Comparison of ENCODE assay signal across 1 cellular context in genomic region chr15:38072007-38072506, GRCh38.
A peak's percentile ranks its signal among the peaks of the same experiment; 100 is the strongest.
TF ChIP-seq lines count a peak whose summit lies in the region.

No MANE protein-coding gene starts in this region.

TF ChIP-seq in GM12878, 131 proteins besides CTCF, POLR2A, EP300 and RAD21 (continued from another document):
- no peak for TF ChIP-seq ZNF687 (IDR thresholded peaks at IDR 0.05)
- TF ChIP-seq NBN (IDR thresholded peaks at IDR 0.05): 0 out of 2 replicates have a peak, but pooled peaks have one; percentile 61
- TF ChIP-seq ZBTB40 (IDR thresholded peaks at IDR 0.05; ENCODE audit: borderline replicate concordance): no peak
- TF ChIP-seq, protein P1, sequence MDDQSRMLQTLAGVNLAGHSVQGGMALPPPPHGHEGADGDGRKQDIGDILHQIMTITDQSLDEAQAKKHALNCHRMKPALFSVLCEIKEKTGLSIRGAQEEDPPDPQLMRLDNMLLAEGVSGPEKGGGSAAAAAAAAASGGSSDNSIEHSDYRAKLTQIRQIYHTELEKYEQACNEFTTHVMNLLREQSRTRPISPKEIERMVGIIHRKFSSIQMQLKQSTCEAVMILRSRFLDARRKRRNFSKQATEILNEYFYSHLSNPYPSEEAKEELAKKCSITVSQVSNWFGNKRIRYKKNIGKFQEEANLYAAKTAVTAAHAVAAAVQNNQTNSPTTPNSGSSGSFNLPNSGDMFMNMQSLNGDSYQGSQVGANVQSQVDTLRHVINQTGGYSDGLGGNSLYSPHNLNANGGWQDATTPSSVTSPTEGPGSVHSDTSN (IDR thresholded peaks at IDR 0.05; ENCODE audit: insufficient replicate concordance, low read depth, low read length): no peak
- TF ChIP-seq BMI1 (IDR thresholded peaks at IDR 0.05; ENCODE audit: borderline replicate concordance): no peak
- no peak for TF ChIP-seq NR2C1 (IDR thresholded peaks at IDR 0.05)
- TF ChIP-seq, protein P2, sequence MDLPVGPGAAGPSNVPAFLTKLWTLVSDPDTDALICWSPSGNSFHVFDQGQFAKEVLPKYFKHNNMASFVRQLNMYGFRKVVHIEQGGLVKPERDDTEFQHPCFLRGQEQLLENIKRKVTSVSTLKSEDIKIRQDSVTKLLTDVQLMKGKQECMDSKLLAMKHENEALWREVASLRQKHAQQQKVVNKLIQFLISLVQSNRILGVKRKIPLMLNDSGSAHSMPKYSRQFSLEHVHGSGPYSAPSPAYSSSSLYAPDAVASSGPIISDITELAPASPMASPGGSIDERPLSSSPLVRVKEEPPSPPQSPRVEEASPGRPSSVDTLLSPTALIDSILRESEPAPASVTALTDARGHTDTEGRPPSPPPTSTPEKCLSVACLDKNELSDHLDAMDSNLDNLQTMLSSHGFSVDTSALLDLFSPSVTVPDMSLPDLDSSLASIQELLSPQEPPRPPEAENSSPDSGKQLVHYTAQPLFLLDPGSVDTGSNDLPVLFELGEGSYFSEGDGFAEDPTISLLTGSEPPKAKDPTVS (IDR thresholded peaks at IDR 0.05; ENCODE audit: low read depth, low read length): no peak
- no peak for TF ChIP-seq YY1 (IDR thresholded peaks at IDR 0.05; ENCODE audit: low read depth, low read length)
- no peak for TF ChIP-seq HCFC1 (IDR thresholded peaks at IDR 0.05; ENCODE audit: low read length)
- TF ChIP-seq KLF5 (IDR thresholded peaks at IDR 0.05; ENCODE audit: partially characterized antibody): no peak
- no peak for TF ChIP-seq ZBED1 (IDR thresholded peaks at IDR 0.05; ENCODE audit: borderline replicate concordance)
- no peak for TF ChIP-seq KDM1A (IDR thresholded peaks at IDR 0.05; ENCODE audit: borderline replicate concordance)
- TF ChIP-seq, protein P3, sequence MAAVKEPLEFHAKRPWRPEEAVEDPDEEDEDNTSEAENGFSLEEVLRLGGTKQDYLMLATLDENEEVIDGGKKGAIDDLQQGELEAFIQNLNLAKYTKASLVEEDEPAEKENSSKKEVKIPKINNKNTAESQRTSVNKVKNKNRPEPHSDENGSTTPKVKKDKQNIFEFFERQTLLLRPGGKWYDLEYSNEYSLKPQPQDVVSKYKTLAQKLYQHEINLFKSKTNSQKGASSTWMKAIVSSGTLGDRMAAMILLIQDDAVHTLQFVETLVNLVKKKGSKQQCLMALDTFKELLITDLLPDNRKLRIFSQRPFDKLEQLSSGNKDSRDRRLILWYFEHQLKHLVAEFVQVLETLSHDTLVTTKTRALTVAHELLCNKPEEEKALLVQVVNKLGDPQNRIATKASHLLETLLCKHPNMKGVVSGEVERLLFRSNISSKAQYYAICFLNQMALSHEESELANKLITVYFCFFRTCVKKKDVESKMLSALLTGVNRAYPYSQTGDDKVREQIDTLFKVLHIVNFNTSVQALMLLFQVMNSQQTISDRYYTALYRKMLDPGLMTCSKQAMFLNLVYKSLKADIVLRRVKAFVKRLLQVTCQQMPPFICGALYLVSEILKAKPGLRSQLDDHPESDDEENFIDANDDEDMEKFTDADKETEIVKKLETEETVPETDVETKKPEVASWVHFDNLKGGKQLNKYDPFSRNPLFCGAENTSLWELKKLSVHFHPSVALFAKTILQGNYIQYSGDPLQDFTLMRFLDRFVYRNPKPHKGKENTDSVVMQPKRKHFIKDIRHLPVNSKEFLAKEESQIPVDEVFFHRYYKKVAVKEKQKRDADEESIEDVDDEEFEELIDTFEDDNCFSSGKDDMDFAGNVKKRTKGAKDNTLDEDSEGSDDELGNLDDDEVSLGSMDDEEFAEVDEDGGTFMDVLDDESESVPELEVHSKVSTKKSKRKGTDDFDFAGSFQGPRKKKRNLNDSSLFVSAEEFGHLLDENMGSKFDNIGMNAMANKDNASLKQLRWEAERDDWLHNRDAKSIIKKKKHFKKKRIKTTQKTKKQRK (IDR thresholded peaks at IDR 0.05; ENCODE audit: low read depth, low read length): no peak
- TF ChIP-seq, protein P4, sequence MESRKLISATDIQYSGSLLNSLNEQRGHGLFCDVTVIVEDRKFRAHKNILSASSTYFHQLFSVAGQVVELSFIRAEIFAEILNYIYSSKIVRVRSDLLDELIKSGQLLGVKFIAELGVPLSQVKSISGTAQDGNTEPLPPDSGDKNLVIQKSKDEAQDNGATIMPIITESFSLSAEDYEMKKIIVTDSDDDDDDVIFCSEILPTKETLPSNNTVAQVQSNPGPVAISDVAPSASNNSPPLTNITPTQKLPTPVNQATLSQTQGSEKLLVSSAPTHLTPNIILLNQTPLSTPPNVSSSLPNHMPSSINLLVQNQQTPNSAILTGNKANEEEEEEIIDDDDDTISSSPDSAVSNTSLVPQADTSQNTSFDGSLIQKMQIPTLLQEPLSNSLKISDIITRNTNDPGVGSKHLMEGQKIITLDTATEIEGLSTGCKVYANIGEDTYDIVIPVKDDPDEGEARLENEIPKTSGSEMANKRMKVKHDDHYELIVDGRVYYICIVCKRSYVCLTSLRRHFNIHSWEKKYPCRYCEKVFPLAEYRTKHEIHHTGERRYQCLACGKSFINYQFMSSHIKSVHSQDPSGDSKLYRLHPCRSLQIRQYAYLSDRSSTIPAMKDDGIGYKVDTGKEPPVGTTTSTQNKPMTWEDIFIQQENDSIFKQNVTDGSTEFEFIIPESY (IDR thresholded peaks at IDR 0.05): no peak
- TF ChIP-seq WRNIP1 (IDR thresholded peaks at IDR 0.05; ENCODE audit: borderline replicate concordance, low read depth, low read length): no peak
- TF ChIP-seq CHD1 (IDR thresholded peaks at IDR 0.05; ENCODE audit: low read depth, low read length): no peak
